In genomic region chr5:134025786-134026185, GRCh38 we compare ENCODE assay signal across 8 cellular contexts.
"Had no signal": no experiment of that assay in that cellular context is flagged by ENCODE, and none has a peak within 500 bp of the region (broad histone marks: within the 10 kb centered on the region; RNA-seq: fewer than 3 reads in every experiment).

No MANE protein-coding gene starts in this region.

- H3K4me3 ChIP-seq: PC-9, Peyer's patch, SJCRH30, SK-N-MC had no signal

- H3K4me2 ChIP-seq: KMS-11, PC-9 had no signal

- H3K9ac ChIP-seq: KMS-11 had no signal

- H3K4me1 ChIP-seq: SJCRH30 had no signal

- H2AFZ ChIP-seq: PC-9 had no signal

- H3K27me3 ChIP-seq: Peyer's patch, SJCRH30 had no signal

- H3K27ac ChIP-seq: KMS-11, PC-9, Peyer's patch, SJCRH30, SK-N-MC had no signal

- H3K9me3 ChIP-seq: Peyer's patch, SJCRH30 had no signal

- DNase-seq: NCI-H1105, NCI-H1417 treated with DMSO at 0.1 percent for 48 hours, NCI-H2227 treated with DMSO at 0.1 percent for 48 hours had no signal

- H3K36me3 ChIP-seq: Peyer's patch, SJCRH30 had no signal
